ENCODE assay signal across 1 cellular context in the genomic region with DNA sequence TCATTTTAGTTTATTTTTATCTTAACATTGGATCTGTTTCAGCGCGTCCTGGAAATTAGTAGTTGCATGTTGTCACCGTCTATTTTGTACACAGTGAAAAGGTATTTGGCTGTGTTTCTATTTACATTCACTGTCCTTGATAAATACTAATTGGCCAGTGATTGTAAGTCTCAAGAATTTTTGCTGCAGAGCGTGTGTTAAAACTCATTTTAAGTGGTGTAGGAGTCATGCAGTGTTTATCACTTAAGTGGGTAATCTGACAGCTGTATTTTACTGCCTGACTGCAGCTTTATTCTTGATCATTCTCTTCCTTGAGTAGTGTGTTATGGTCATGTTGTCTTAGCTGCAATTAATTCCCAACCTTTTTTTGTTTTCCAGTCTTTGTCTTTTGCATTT.
A peak's percentile ranks its signal among the peaks of the same experiment; 100 is the strongest.
TF ChIP-seq lines count a peak whose summit lies in the region.

No MANE protein-coding gene starts in this region.

TF ChIP-seq in HEK293, 187 proteins besides CTCF, POLR2A, EP300 and RAD21 (continued from another document and continues in another):
- TF ChIP-seq, protein P1, sequence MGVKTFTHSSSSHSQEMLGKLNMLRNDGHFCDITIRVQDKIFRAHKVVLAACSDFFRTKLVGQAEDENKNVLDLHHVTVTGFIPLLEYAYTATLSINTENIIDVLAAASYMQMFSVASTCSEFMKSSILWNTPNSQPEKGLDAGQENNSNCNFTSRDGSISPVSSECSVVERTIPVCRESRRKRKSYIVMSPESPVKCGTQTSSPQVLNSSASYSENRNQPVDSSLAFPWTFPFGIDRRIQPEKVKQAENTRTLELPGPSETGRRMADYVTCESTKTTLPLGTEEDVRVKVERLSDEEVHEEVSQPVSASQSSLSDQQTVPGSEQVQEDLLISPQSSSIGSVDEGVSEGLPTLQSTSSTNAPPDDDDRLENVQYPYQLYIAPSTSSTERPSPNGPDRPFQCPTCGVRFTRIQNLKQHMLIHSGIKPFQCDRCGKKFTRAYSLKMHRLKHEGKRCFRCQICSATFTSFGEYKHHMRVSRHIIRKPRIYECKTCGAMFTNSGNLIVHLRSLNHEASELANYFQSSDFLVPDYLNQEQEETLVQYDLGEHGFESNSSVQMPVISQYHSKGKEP (tag by site-specific recombination; IDR thresholded peaks at IDR 0.05): peak; percentile 92
- TF ChIP-seq ZNF558 (tag by site-specific recombination; IDR thresholded peaks at IDR 0.05) (no peak), ZNF114 (tag by site-specific recombination; IDR thresholded peaks at IDR 0.05) (no peak), ZNF416 (tag by site-specific recombination; IDR thresholded peaks at IDR 0.05) (no peak), GFI1B (tag by site-specific recombination; IDR thresholded peaks at IDR 0.05) (peak; percentile 62; the same call in 1 of the 2 replicates), ZNF146 (tag by site-specific recombination; IDR thresholded peaks at IDR 0.05) (no peak), ZNF16 (tag by site-specific recombination; IDR thresholded peaks at IDR 0.05; ENCODE audit: low read depth) (no peak), ZNF837 (tag by site-specific recombination; IDR thresholded peaks at IDR 0.05) (no peak), SP7 (tag by site-specific recombination; IDR thresholded peaks at IDR 0.05) (peak; percentile 91), ZNF266 (tag by site-specific recombination; IDR thresholded peaks at IDR 0.05; ENCODE audit: low read depth) (no peak), GLI2 (tag by site-specific recombination; IDR thresholded peaks at IDR 0.05; ENCODE audit: borderline replicate concordance, low read depth) (peak; percentile 26; the same call in 1 of the 2 replicates), YY2 (tag by site-specific recombination; IDR thresholded peaks at IDR 0.05) (no peak), ZNF155 (tag by site-specific recombination; IDR thresholded peaks at IDR 0.05) (no peak), PRDM1 (tag by site-specific recombination; IDR thresholded peaks at IDR 0.05) (no peak), ZNF19 (tag by site-specific recombination; IDR thresholded peaks at IDR 0.05; ENCODE audit: low read depth) (no peak), ZNF48 (tag by site-specific recombination; IDR thresholded peaks at IDR 0.05) (no peak), ZNF654 (tag by site-specific recombination; IDR thresholded peaks at IDR 0.05; ENCODE audit: low read depth) (no peak), ZNF677 (tag by site-specific recombination; IDR thresholded peaks at IDR 0.05) (no peak), ZNF335 (tag by site-specific recombination; conservative IDR thresholded peaks at IDR 0.05) (no peak), ZNF214 (tag by site-specific recombination; IDR thresholded peaks at IDR 0.05; ENCODE audit: borderline replicate concordance) (no peak), ZNF571 (tag by site-specific recombination; IDR thresholded peaks at IDR 0.05) (no peak), YY1 (tag by site-specific recombination; IDR thresholded peaks at IDR 0.05) (no peak), ZNF830 (tag by site-specific recombination; IDR thresholded peaks at IDR 0.05; ENCODE audit: low read depth) (no peak), ZNF366 (tag by site-specific recombination; conservative IDR thresholded peaks at IDR 0.05) (peak; percentile 61; the same call in 1 of the 2 replicates), ZNF792 (tag by site-specific recombination; IDR thresholded peaks at IDR 0.05) (no peak), ZIC2 (tag by site-specific recombination; IDR thresholded peaks at IDR 0.05) (peak; percentile 45; the same call in 1 of the 2 replicates), ZNF561 (tag by site-specific recombination; IDR thresholded peaks at IDR 0.05; ENCODE audit: borderline replicate concordance) (no peak), ZNF624 (tag by site-specific recombination; IDR thresholded peaks at IDR 0.05) (no peak), ZNF169 (tag by site-specific recombination; IDR thresholded peaks at IDR 0.05) (no peak), ZNF658 (tag by site-specific recombination; IDR thresholded peaks at IDR 0.05) (no peak), GLIS1 (tag by site-specific recombination; IDR thresholded peaks at IDR 0.05) (no peak; the same call in 1 of the 2 replicates), ZNF37A (tag by site-specific recombination; IDR thresholded peaks at IDR 0.05) (no peak), ZNF555 (tag by site-specific recombination; conservative IDR thresholded peaks at IDR 0.05) (no peak), TRIM28 (IDR thresholded peaks at IDR 0.05; ENCODE audit: borderline replicate concordance, low read length) (no peak), ZNF530 (tag by site-specific recombination; IDR thresholded peaks at IDR 0.05; ENCODE audit: low read depth) (no peak), ZNF394 (tag by site-specific recombination; IDR thresholded peaks at IDR 0.05; ENCODE audit: borderline replicate concordance) (no peak), SCRT2 (tag by site-specific recombination; IDR thresholded peaks at IDR 0.05) (no peak), ZSCAN30 (tag by site-specific recombination; IDR thresholded peaks at IDR 0.05) (peak; percentile 54; the same call in 1 of the 2 replicates), GLIS2 (tag by site-specific recombination; IDR thresholded peaks at IDR 0.05) (no peak), ZNF292 (tag by site-specific recombination; IDR thresholded peaks at IDR 0.05; ENCODE audit: borderline replicate concordance, low read depth) (no peak), ZNF324 (tag by site-specific recombination; IDR thresholded peaks at IDR 0.05) (no peak), ZBTB20 (tag by site-specific recombination; IDR thresholded peaks at IDR 0.05) (no peak), KLF7 (tag by site-specific recombination; IDR thresholded peaks at IDR 0.05; ENCODE audit: borderline replicate concordance) (no peak), ZBTB7A (tag by site-specific recombination; IDR thresholded peaks at IDR 0.05; ENCODE audit: low read depth) (no peak), ZNF707 (tag by site-specific recombination; IDR thresholded peaks at IDR 0.05) (no peak), EGR2 (tag by site-specific recombination; IDR thresholded peaks at IDR 0.05; ENCODE audit: low read depth) (no peak), ZBTB17 (tag by site-specific recombination; IDR thresholded peaks at IDR 0.05) (peak; percentile 18; the same call in 1 of the 2 replicates), ZNF777 (tag by site-specific recombination; IDR thresholded peaks at IDR 0.05; ENCODE audit: borderline replicate concordance) (no peak), ZNF623 (tag by site-specific recombination; IDR thresholded peaks at IDR 0.05) (no peak)
- TF ChIP-seq, protein P2, sequence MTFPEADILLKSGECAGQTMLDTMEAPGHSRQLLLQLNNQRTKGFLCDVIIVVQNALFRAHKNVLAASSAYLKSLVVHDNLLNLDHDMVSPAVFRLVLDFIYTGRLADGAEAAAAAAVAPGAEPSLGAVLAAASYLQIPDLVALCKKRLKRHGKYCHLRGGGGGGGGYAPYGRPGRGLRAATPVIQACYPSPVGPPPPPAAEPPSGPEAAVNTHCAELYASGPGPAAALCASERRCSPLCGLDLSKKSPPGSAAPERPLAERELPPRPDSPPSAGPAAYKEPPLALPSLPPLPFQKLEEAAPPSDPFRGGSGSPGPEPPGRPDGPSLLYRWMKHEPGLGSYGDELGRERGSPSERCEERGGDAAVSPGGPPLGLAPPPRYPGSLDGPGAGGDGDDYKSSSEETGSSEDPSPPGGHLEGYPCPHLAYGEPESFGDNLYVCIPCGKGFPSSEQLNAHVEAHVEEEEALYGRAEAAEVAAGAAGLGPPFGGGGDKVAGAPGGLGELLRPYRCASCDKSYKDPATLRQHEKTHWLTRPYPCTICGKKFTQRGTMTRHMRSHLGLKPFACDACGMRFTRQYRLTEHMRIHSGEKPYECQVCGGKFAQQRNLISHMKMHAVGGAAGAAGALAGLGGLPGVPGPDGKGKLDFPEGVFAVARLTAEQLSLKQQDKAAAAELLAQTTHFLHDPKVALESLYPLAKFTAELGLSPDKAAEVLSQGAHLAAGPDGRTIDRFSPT (tag by site-specific recombination; IDR thresholded peaks at IDR 0.05): no peak
- TF ChIP-seq, protein P3, sequence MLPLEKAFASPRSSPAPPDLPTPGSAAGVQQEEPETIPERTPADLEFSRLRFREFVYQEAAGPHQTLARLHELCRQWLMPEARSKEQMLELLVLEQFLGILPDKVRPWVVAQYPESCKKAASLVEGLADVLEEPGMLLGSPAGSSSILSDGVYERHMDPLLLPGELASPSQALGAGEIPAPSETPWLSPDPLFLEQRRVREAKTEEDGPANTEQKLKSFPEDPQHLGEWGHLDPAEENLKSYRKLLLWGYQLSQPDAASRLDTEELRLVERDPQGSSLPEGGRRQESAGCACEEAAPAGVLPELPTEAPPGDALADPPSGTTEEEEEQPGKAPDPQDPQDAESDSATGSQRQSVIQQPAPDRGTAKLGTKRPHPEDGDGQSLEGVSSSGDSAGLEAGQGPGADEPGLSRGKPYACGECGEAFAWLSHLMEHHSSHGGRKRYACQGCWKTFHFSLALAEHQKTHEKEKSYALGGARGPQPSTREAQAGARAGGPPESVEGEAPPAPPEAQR (tag by site-specific recombination; IDR thresholded peaks at IDR 0.05): no peak
- TF ChIP-seq, protein P4, sequence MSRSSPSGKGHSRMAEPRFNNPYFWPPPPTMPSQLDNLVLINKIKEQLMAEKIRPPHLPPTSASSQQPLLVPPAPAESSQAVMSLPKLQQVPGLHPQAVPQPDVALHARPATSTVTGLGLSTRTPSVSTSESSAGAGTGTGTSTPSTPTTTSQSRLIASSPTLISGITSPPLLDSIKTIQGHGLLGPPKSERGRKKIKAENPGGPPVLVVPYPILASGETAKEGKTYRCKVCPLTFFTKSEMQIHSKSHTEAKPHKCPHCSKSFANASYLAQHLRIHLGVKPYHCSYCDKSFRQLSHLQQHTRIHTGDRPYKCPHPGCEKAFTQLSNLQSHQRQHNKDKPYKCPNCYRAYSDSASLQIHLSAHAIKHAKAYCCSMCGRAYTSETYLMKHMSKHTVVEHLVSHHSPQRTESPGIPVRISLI (tag by site-specific recombination; IDR thresholded peaks at IDR 0.05): no peak
- TF ChIP-seq, protein P5, sequence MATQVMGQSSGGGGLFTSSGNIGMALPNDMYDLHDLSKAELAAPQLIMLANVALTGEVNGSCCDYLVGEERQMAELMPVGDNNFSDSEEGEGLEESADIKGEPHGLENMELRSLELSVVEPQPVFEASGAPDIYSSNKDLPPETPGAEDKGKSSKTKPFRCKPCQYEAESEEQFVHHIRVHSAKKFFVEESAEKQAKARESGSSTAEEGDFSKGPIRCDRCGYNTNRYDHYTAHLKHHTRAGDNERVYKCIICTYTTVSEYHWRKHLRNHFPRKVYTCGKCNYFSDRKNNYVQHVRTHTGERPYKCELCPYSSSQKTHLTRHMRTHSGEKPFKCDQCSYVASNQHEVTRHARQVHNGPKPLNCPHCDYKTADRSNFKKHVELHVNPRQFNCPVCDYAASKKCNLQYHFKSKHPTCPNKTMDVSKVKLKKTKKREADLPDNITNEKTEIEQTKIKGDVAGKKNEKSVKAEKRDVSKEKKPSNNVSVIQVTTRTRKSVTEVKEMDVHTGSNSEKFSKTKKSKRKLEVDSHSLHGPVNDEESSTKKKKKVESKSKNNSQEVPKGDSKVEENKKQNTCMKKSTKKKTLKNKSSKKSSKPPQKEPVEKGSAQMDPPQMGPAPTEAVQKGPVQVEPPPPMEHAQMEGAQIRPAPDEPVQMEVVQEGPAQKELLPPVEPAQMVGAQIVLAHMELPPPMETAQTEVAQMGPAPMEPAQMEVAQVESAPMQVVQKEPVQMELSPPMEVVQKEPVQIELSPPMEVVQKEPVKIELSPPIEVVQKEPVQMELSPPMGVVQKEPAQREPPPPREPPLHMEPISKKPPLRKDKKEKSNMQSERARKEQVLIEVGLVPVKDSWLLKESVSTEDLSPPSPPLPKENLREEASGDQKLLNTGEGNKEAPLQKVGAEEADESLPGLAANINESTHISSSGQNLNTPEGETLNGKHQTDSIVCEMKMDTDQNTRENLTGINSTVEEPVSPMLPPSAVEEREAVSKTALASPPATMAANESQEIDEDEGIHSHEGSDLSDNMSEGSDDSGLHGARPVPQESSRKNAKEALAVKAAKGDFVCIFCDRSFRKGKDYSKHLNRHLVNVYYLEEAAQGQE (tag by site-specific recombination; IDR thresholded peaks at IDR 0.05): no peak
- TF ChIP-seq, protein P6, sequence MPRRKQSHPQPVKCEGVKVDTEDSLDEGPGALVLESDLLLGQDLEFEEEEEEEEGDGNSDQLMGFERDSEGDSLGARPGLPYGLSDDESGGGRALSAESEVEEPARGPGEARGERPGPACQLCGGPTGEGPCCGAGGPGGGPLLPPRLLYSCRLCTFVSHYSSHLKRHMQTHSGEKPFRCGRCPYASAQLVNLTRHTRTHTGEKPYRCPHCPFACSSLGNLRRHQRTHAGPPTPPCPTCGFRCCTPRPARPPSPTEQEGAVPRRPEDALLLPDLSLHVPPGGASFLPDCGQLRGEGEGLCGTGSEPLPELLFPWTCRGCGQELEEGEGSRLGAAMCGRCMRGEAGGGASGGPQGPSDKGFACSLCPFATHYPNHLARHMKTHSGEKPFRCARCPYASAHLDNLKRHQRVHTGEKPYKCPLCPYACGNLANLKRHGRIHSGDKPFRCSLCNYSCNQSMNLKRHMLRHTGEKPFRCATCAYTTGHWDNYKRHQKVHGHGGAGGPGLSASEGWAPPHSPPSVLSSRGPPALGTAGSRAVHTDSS (tag by site-specific recombination; IDR thresholded peaks at IDR 0.05): no peak
- TF ChIP-seq, protein P7, sequence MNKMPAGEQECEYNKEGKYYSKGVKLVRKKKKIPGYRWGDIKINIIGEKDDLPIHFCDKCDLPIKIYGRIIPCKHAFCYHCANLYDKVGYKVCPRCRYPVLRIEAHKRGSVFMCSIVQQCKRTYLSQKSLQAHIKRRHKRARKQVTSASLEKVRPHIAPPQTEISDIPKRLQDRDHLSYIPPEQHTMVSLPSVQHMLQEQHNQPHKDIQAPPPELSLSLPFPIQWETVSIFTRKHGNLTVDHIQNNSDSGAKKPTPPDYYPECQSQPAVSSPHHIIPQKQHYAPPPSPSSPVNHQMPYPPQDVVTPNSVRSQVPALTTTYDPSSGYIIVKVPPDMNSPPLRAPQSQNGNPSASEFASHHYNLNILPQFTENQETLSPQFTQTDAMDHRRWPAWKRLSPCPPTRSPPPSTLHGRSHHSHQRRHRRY (tag by site-specific recombination; IDR thresholded peaks at IDR 0.05): no peak
- TF ChIP-seq, protein P8, sequence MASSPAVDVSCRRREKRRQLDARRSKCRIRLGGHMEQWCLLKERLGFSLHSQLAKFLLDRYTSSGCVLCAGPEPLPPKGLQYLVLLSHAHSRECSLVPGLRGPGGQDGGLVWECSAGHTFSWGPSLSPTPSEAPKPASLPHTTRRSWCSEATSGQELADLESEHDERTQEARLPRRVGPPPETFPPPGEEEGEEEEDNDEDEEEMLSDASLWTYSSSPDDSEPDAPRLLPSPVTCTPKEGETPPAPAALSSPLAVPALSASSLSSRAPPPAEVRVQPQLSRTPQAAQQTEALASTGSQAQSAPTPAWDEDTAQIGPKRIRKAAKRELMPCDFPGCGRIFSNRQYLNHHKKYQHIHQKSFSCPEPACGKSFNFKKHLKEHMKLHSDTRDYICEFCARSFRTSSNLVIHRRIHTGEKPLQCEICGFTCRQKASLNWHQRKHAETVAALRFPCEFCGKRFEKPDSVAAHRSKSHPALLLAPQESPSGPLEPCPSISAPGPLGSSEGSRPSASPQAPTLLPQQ (tag by site-specific recombination; IDR thresholded peaks at IDR 0.05): peak; percentile 83
